Comparison of ENCODE assay signal across 14 cellular contexts in the genomic region with DNA sequence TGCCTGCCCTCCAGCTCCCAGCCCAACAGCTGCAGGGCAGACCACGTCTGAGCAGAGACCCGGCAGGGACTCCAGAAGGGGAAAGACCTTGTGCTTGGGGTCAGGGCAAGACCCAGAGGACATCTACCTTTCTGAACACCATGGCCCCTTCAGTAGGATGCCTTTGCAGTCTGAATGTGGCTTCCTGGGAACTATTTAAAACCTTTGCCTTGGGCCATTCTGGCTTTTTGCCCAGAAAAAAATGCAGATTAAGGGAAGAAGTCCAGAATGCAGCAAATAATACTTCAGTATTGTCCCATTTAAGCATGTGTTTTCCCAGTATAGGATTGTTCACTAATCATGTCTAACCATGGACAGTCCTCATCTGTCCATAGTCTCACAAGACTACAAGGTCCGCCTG.
A peak's percentile ranks its signal among the peaks of the same experiment; 100 is the strongest.
DNase-seq lines count a peak whose midpoint lies in the region; FAIRE-seq and TF ChIP-seq lines count a peak whose summit lies in the region.
"Had no signal": no experiment of that assay in that cellular context is flagged by ENCODE, and none has a peak within 500 bp of the region (broad histone marks: within the 10 kb centered on the region; RNA-seq: fewer than 3 reads in every experiment).

No MANE protein-coding gene starts in this region.

- DNase-seq in GM12892 (ENCODE audit: insufficient read length) (no peak), M059J (ENCODE audit: low read depth) (peak; percentile 89), dermis blood vessel endothelial cell (peak; percentile 33), smooth muscle cell of the brain vasculature (ENCODE audit: low read depth, low spot score) (peak; percentile 53), mesenteric fat pad (ENCODE audit: low spot score) (no peak), HCEC 1CT (no peak), RKO (ENCODE audit: low spot score) (no peak)
- DNase-seq: activated T-cell treated with anti-CD3 and anti-CD28 coated beads, Interleukin-2, amount 50 U/mL, for 24 hours; CD8-positive, alpha-beta memory T cell; effector CD4-positive, alpha-beta T cell; GF-D8; naive thymus-derived CD8-positive, alpha-beta T cell; NCI-H1436; T-cell had no signal

- peak; percentile 38 for FAIRE-seq in GM12892 (lab: Jason Lieb, UNC)

- TF ChIP-seq POLR2A in GM12892 (IDR thresholded peaks at IDR 0.05; ENCODE audit: low read depth, low read length), result no peak

Comparison
In these comparisons a context has a peak if more than half of its experiments do, and no peak if none do; other contexts are left out.
1. DNase-seq: peak in M059J (single experiment), dermis blood vessel endothelial cell (single experiment) and smooth muscle cell of the brain vasculature (single experiment); none in GM12892 (single experiment), mesenteric fat pad (single experiment), HCEC 1CT (single experiment) and RKO (single experiment).